16 cellular contexts compared by ENCODE assay signal in the genomic region with DNA sequence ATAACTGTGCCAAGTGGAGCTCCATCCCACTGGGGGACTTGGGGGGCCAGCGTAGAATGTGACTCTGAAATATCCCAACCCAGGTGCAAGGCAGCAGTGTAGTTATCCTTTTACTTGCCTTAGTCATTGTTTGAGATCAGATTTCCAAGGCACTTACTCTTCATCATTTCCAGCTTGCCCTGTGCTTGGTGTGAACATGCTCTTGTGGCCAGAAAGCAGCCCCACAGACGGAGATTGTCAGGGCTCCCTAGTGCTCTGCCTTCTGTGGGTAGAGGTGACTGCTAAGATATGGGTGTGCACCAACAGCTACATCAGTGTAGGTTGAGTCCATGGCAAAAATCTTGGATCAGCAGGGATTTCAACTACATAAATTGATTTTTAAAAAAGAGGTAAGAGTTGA.
A peak's percentile ranks its signal among the peaks of the same experiment; 100 is the strongest.
DNase-seq lines count a peak whose midpoint lies in the region; ATAC-seq and TF ChIP-seq lines count a peak whose summit lies in the region.
"Had no signal": no experiment of that assay in that cellular context is flagged by ENCODE, and none has a peak within 500 bp of the region (broad histone marks: within the 10 kb centered on the region; RNA-seq: fewer than 3 reads in every experiment).

No MANE protein-coding gene starts in this region.

- dilution Hi-C loops in IMR-90 (cut with HindIII; ENCODE audit: low sequenced_read_pairs, unreplicated experiment) = no loop called here

- no peaks in the 10 kb centered on the region for H3K27me3 Mint-ChIP-seq in Calu3 (ENCODE audit: unreplicated experiment)

- H3K27me3 ChIP-seq in IMR-90 (ENCODE audit: control insufficient read depth, insufficient read depth, low read length) (no peaks in the 10 kb centered on the region), foreskin keratinocyte (no peaks in the 10 kb centered on the region)

- no peak overlapping the region for H3K4ac ChIP-seq in IMR-90 (ENCODE audit: low read depth, low read length)

- H3K27ac Mint-ChIP-seq in Calu3 (ENCODE audit: unreplicated experiment) = peak overlapping the region; percentile 63

- H3K9me1 ChIP-seq in IMR-90 (ENCODE audit: insufficient read depth, low read length) = no peaks in the 10 kb centered on the region

- DNase-seq in Calu3 = peak; percentile 1
- DNase-seq in IMR-90 = no peak
- DNase-seq in astrocyte of the spinal cord (ENCODE audit: low read depth, low spot score) = peak; percentile 45
- peak; percentile 12 to 35 for DNase-seq in foreskin keratinocyte
- no peak for DNase-seq in SHP77 treated with DMSO at 0.1 percent for 48 hours (lab: John Stamatoyannopoulos, UW)
- DNase-seq: DMS153, KG1, NCI-H1105, NCI-H1694 treated with DMSO at 0.1 percent for 48 hours, NCI-H2171, NCI-H446, NCI-H69, PC-9 had no signal

- no peak overlapping the region for H3K23ac ChIP-seq in IMR-90 (ENCODE audit: low read depth, low read length)

- no peak overlapping the region for H4K91ac ChIP-seq in IMR-90 (ENCODE audit: insufficient read depth, low read depth, low read length)

- TF ChIP-seq CTCF in Calu3 (IDR thresholded peaks at IDR 0.05; ENCODE audit: unreplicated experiment) (no peak), IMR-90 (conservative IDR thresholded peaks at IDR 0.05; ENCODE audit: low read depth, low read length) (no peak), astrocyte of the spinal cord (IDR thresholded peaks at IDR 0.05; ENCODE audit: low read depth, low read length) (no peak), foreskin keratinocyte (conservative IDR thresholded peaks at IDR 0.05) (no peak)

- no peaks in the 10 kb centered on the region for H3K9me3 ChIP-seq in IMR-90 (ENCODE audit: control insufficient read depth, insufficient read depth, low read length)

- no peak overlapping the region for H3K4me2 ChIP-seq in IMR-90 (ENCODE audit: low read depth, low read length)
- H3K4me2 ChIP-seq: PC-9 had no signal

- peaks cover 6% of the 10 kb centered on the region for H3K36me3 Mint-ChIP-seq in Calu3 (ENCODE audit: insufficient read depth, unreplicated experiment)

- H3K9me3 Mint-ChIP-seq in Calu3 (ENCODE audit: low read depth, unreplicated experiment) = no peaks in the 10 kb centered on the region

- H3K4me1 ChIP-seq in IMR-90 (ENCODE audit: control insufficient read depth, insufficient read depth, low read length) (peaks cover 3% of the 10 kb centered on the region; the same call in 1 of the 2 replicates), foreskin keratinocyte (peaks cover 16% of the 10 kb centered on the region)

- TF ChIP-seq RAD21 in IMR-90 (IDR thresholded peaks at IDR 0.05; ENCODE audit: low read length) = no peak

- H3K4me1 Mint-ChIP-seq in Calu3 (ENCODE audit: low read depth, unreplicated experiment) = peaks cover 45% of the 10 kb centered on the region

- no peak for TF ChIP-seq POLR2A in IMR-90 (IDR thresholded peaks at IDR 0.05; ENCODE audit: low read depth, low read length)

- H3K9ac ChIP-seq in IMR-90 (ENCODE audit: low read depth, low read length) = no peak overlapping the region

- no peak for ATAC-seq in IMR-90 (ENCODE audit: low read depth)
- ATAC-seq in foreskin keratinocyte = no peak
- no peak for ATAC-seq in GM18909 (IDR thresholded peaks at IDR 0.05; ENCODE audit: poor library complexity, unreplicated experiment)
- no peak for ATAC-seq in HG03097 (IDR thresholded peaks at IDR 0.05; ENCODE audit: low FRiP score, unreplicated experiment)

- no peaks in the 10 kb centered on the region for H3K36me3 ChIP-seq in IMR-90 (ENCODE audit: control insufficient read depth, insufficient read depth, low read length)

- H3K4me3 Mint-ChIP-seq in Calu3 (ENCODE audit: low read depth, unreplicated experiment) = no peak overlapping the region

- H3K27ac ChIP-seq in IMR-90 (ENCODE audit: insufficient read depth, low read length) (no peak overlapping the region), foreskin keratinocyte (no peak overlapping the region)
- H3K27ac ChIP-seq: C4-2B had no signal

- H4K20me1 ChIP-seq in IMR-90 (ENCODE audit: insufficient read depth, low read length) = no peaks in the 10 kb centered on the region

- no peak overlapping the region for H4K5ac ChIP-seq in IMR-90 (ENCODE audit: low read depth, low read length)

- CTCF ChIA-PET in Calu3 (lab: Charles Lee) = no interaction called here
- CTCF ChIA-PET in IMR-90 (lab: Yijun Ruan, JAX) = no interaction called here

- H2AFZ ChIP-seq in IMR-90 (replicated peaks; ENCODE audit: low read length, poor library complexity) = no peak overlapping the region
- H2AFZ ChIP-seq: PC-9 had no signal

- H2BK20ac ChIP-seq in IMR-90 (ENCODE audit: low read depth, low read length) = no peak overlapping the region

- H3K56ac ChIP-seq in IMR-90 (ENCODE audit: extremely low read depth, insufficient read depth, low read length) = no peak overlapping the region

- H3K14ac ChIP-seq in IMR-90 (replicated peaks; ENCODE audit: low read depth, low read length) = no peak overlapping the region

- H2AK5ac ChIP-seq in IMR-90 (ENCODE audit: low read depth, low read length) = no peak overlapping the region

- H4K8ac ChIP-seq in IMR-90 (ENCODE audit: low read depth in 2 of 2, low read length in 2 of 2) = no peak overlapping the region; a peak in 1 of 4 replicates

- WGBS in IMR-90 (ENCODE audit: extremely low coverage in 2 of 2, insufficient read length in 1 of 2), 2 experiments = no CpG with 5 or more reads among the region's 2 CpGs

- H3K18ac ChIP-seq in IMR-90 (ENCODE audit: low read depth, low read length) = peak overlapping the region; percentile 46; the same call in 1 of the 2 replicates

- in situ Hi-C loops in IMR-90 (cut with MboI; ENCODE audit: low sequenced_read_pairs) (no loop called here), astrocyte of the spinal cord (cut with HindIII; ENCODE audit: low sequenced_read_pairs) (no loop called here)

- intact Hi-C loops in Calu3 (cut with micrococcal nuclease; ENCODE audit: unreplicated experiment) (loop anchor here (10.0 kb wide), 1 partner anchor 210 kb away; no protein-coding TSS in a partner anchor), IMR-90 (cut with micrococcal nuclease) (no loop called here)

- H2BK5ac ChIP-seq in IMR-90 (ENCODE audit: low read depth, low read length, poor library complexity, severe bottlenecking) = peak overlapping the region; percentile 41

- POLR2A ChIA-PET in IMR-90 (lab: Charles Lee; ENCODE audit: unreplicated experiment) = no interaction called here

- no peaks in the 10 kb centered on the region for H3K79me1 ChIP-seq in IMR-90 (ENCODE audit: low read depth in 1 of 2, low read length in 2 of 2)

- H3K4me3 ChIP-seq in IMR-90 (ENCODE audit: insufficient read depth, low read depth, low read length) (no peak overlapping the region), astrocyte of the spinal cord (ENCODE audit: low read depth, low read length) (no peak overlapping the region)
- H3K4me3 ChIP-seq: PC-9 had no signal

- H2BK15ac ChIP-seq in IMR-90 (ENCODE audit: low read depth, low read length) = no peak overlapping the region

- no peak overlapping the region for H2AK9ac ChIP-seq in IMR-90 (replicated peaks; ENCODE audit: low read depth, low read length, poor library complexity)

- H2BK120ac ChIP-seq in IMR-90 (ENCODE audit: low read depth, low read length) = peak overlapping the region; percentile 32

- BruUV-seq in Calu3 (replicated peaks; lab: Mats Ljungman, UMichigan) (no TSS peak), IMR-90 (replicated peaks; lab: Mats Ljungman, UMichigan) (no TSS peak)

TF ChIP-seq in IMR-90, 13 proteins besides CTCF, POLR2A, EP300 and RAD21:
- TF ChIP-seq FOS (IDR thresholded peaks at IDR 0.05; ENCODE audit: low read depth, low read length) (no peak), SMC3 (IDR thresholded peaks at IDR 0.05; ENCODE audit: low read depth, low read length) (no peak), MAFK (IDR thresholded peaks at IDR 0.05; ENCODE audit: low read depth, low read length) (no peak), MAZ (IDR thresholded peaks at IDR 0.05; ENCODE audit: borderline replicate concordance, low read depth, low read length) (no peak), NFE2L2 (IDR thresholded peaks at IDR 0.05; ENCODE audit: low read depth, low read length) (no peak), MXI1 (IDR thresholded peaks at IDR 0.05; ENCODE audit: borderline replicate concordance, low read depth, low read length) (no peak), BHLHE40 (IDR thresholded peaks at IDR 0.05; ENCODE audit: low read depth, low read length) (no peak), CEBPB (IDR thresholded peaks at IDR 0.05; ENCODE audit: low read depth, low read length) (no peak), RCOR1 (IDR thresholded peaks at IDR 0.05; ENCODE audit: insufficient replicate concordance, low read length) (no peak), CHD1 (IDR thresholded peaks at IDR 0.05; ENCODE audit: low read depth, low read length) (no peak), RFX5 (IDR thresholded peaks at IDR 0.05; ENCODE audit: low read depth, low read length) (no peak)
- TF ChIP-seq, protein P1, sequence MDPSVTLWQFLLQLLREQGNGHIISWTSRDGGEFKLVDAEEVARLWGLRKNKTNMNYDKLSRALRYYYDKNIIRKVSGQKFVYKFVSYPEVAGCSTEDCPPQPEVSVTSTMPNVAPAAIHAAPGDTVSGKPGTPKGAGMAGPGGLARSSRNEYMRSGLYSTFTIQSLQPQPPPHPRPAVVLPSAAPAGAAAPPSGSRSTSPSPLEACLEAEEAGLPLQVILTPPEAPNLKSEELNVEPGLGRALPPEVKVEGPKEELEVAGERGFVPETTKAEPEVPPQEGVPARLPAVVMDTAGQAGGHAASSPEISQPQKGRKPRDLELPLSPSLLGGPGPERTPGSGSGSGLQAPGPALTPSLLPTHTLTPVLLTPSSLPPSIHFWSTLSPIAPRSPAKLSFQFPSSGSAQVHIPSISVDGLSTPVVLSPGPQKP (IDR thresholded peaks at IDR 0.05; ENCODE audit: borderline replicate concordance, low read depth, low read length) = no peak
- TF ChIP-seq, protein P2, sequence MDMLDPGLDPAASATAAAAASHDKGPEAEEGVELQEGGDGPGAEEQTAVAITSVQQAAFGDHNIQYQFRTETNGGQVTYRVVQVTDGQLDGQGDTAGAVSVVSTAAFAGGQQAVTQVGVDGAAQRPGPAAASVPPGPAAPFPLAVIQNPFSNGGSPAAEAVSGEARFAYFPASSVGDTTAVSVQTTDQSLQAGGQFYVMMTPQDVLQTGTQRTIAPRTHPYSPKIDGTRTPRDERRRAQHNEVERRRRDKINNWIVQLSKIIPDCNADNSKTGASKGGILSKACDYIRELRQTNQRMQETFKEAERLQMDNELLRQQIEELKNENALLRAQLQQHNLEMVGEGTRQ (IDR thresholded peaks at IDR 0.05; ENCODE audit: low read depth, low read length) = no peak
TF ChIP-seq in IMR-90: peak in this region for 0.

Comparison
In these comparisons a context has a peak if more than half of its experiments do, and no peak if none do; other contexts are left out.
1. DNase-seq: peak in Calu3 (single experiment), astrocyte of the spinal cord (single experiment) and foreskin keratinocyte (2 of 2); none in IMR-90 (single experiment) and SHP77 treated with DMSO at 0.1 percent for 48 hours (single experiment).